ENCODE assay signal across 12 cellular contexts in the genomic region with DNA sequence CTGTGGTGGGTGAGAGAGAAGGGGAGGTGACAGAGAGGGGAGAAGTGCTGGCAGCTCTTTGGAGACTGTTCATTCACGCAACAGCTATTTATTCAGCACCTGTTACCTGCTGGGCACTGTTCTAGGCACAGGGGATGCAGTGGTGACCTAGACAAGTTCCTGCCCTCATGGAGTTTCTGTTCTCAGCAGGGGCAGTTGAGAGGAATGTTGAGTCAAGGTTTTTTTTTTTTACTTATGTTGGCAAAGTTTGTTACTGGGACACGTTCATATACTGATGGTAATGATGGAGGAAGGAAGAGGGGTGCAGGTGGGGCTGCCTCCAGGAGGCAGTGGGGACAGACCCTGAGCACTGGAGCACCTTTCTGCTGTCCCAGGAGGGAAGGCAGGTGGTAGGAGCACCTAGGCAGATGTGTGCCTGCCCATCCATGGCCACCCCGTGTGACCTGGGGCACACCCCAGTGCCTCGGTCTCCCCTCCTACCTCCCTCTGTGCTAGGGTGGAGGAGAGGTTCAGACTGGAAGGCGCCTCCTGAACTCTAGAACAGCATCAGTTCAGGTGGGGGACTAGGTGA. TPM values are rescaled to one million over a fixed set of nuclear protein-coding genes. Genes with fewer than 3 reads are reported as not detected.
DNase-seq lines count a peak whose midpoint lies in the region; ATAC-seq and TF ChIP-seq lines count a peak whose summit lies in the region.
"Had no signal": no experiment of that assay in that cellular context is flagged by ENCODE, and none has a peak within 500 bp of the region (broad histone marks: within the 10 kb centered on the region; RNA-seq: fewer than 3 reads in every experiment).

No MANE protein-coding gene starts in this region.

- H3K79me2 ChIP-seq in Karpas-422 (ENCODE audit: low read length) = peaks cover 4% of the 10 kb centered on the region; the same call in 1 of the 2 replicates
- peaks cover 21% of the 10 kb centered on the region for H3K79me2 ChIP-seq in mammary epithelial cell (ENCODE audit: insufficient read depth, low read length)

- CTCF ChIA-PET in mammary epithelial cell (lab: Charles Lee; ENCODE audit: low non-redundant PET) = interaction anchor here (0.7 kb wide), 1 partner anchor 12 kb away, joined by 3 read pairs; no protein-coding TSS in a partner anchor

- H3K27ac ChIP-seq in Karpas-422 (ENCODE audit: low read length) (0 out of 2 replicates have a peak overlapping the region, but pooled peaks have one; percentile 45), mammary epithelial cell (ENCODE audit: insufficient read depth, low read depth, low read length) (peak overlapping the region; percentile 82), psoas muscle (peak overlapping the region; percentile 85)

- dilution Hi-C loops in mammary epithelial cell (cut with HindIII; ENCODE audit: low sequenced_read_pairs) = no loop called here

- H3K4me2 ChIP-seq in Karpas-422 (ENCODE audit: low read depth, low read length, poor library complexity, severe bottlenecking) (no peak overlapping the region), mammary epithelial cell (ENCODE audit: insufficient read depth, low read depth, low read length) (peak overlapping the region; percentile 74)

- H3K9me3 ChIP-seq in Karpas-422 (ENCODE audit: low read length) (no peaks in the 10 kb centered on the region), mammary epithelial cell (replicated peaks; ENCODE audit: insufficient read depth, low read length) (no peaks in the 10 kb centered on the region), psoas muscle (no peaks in the 10 kb centered on the region)

- H2AFZ ChIP-seq in Karpas-422 (ENCODE audit: low read length) (no peak overlapping the region), mammary epithelial cell (ENCODE audit: low read depth, low read length) (no peak overlapping the region)

- no TSS peak for BruUV-seq in mammary epithelial cell (replicated peaks; lab: Mats Ljungman, UMichigan)

- no peak for TF ChIP-seq CTCF in GM12865 (IDR thresholded peaks at IDR 0.05; ENCODE audit: insufficient read depth, low read depth, low read length, missing control alignments)
- no peak for TF ChIP-seq CTCF in mammary epithelial cell (conservative IDR thresholded peaks at IDR 0.05 in 1 of 2, IDR thresholded peaks at IDR 0.05 in 1 of 2; ENCODE audit: extremely low read depth in 1 of 2, insufficient read depth in 1 of 2, low read depth in 1 of 2, low read length in 2 of 2)
- no peak for TF ChIP-seq CTCF in psoas muscle (IDR thresholded peaks at IDR 0.05)

- H3K36me3 ChIP-seq in Karpas-422 (ENCODE audit: insufficient read depth, low read length) (peaks cover 28% of the 10 kb centered on the region), mammary epithelial cell (ENCODE audit: insufficient read depth, low read length) (peaks cover 11% of the 10 kb centered on the region), psoas muscle (ENCODE audit: insufficient read depth in 1 of 2, low read depth in 1 of 2) (peaks cover 2 to 16% of the 10 kb centered on the region in 2 donors)

- ATAC-seq in psoas muscle (no peak), GM18858 (IDR thresholded peaks at IDR 0.05; ENCODE audit: unreplicated experiment) (no peak), GM21737 (IDR thresholded peaks at IDR 0.05; ENCODE audit: unreplicated experiment) (no peak), HG03432 (IDR thresholded peaks at IDR 0.05; ENCODE audit: unreplicated experiment) (no peak)

- H4K20me1 ChIP-seq in Karpas-422 (ENCODE audit: insufficient read depth, low read depth, low read length) (0 out of 2 replicates have a peak, but pooled peaks cover 9% of the 10 kb centered on the region), mammary epithelial cell (ENCODE audit: insufficient read depth, low read length) (no peaks in the 10 kb centered on the region)

- in situ Hi-C loops in mammary epithelial cell (cut with MboI; ENCODE audit: low sequenced_read_pairs in 2 of 2) = no loop called here

- no peaks in the 10 kb centered on the region for H3K27me3 ChIP-seq in Karpas-422 (ENCODE audit: low read length)
- H3K27me3 ChIP-seq in mammary epithelial cell (ENCODE audit: insufficient read depth, low read length) = no peaks in the 10 kb centered on the region
- no peaks in the 10 kb centered on the region for H3K27me3 ChIP-seq in psoas muscle (ENCODE audit: insufficient read depth in 3 of 3, low read length in 2 of 3)

- H3K9me2 ChIP-seq in Karpas-422 (replicated peaks; ENCODE audit: insufficient read depth, low read length) = no peaks in the 10 kb centered on the region

- DNase-seq in GM12865 (ENCODE audit: low read depth) (no peak), Karpas-422 (no peak), mammary epithelial cell (no peak), psoas muscle (no peak), amygdala (lab: John Stamatoyannopoulos, UW) (no peak)
- DNase-seq: activated effector memory CD4-positive, alpha-beta T cell treated with Interleukin-2 at 50 U/mL for 16 hours; DMS79; NCI-H345; T-cell had no signal

- peak overlapping the region; percentile 29; the same call in 1 of the 2 replicates for H3K4me3 ChIP-seq in GM12865 (ENCODE audit: low read depth, low read length)
- no peak overlapping the region for H3K4me3 ChIP-seq in Karpas-422 (ENCODE audit: low read length)
- H3K4me3 ChIP-seq in mammary epithelial cell (replicated peaks in 1 of 3; ENCODE audit: insufficient read depth in 1 of 3, low read depth in 2 of 3, low read length in 3 of 3) = no peak overlapping the region
- no peak overlapping the region for H3K4me3 ChIP-seq in psoas muscle

- 92% methylated on average over 4 of the region's 5 CpGs for WGBS in mammary epithelial cell (ENCODE audit: low coverage, missing lambda C conversion rate)
- WGBS in psoas muscle, 3 donors = 92 to 96% (median 95%) methylated on average over 5 of the region's 5 CpGs

- intact Hi-C loops in mammary epithelial cell (cut with micrococcal nuclease) = loop anchor here (2.0 to 5.0 kb wide), 3 partner anchors 32 to 94 kb away; no protein-coding TSS in a partner anchor
- intact Hi-C loops in psoas muscle (cut with DNase I) = loop anchor here in 1 of 2 donors (10.0 kb wide), 1 partner anchor 62 kb away; no protein-coding TSS in a partner anchor

- H3K9ac ChIP-seq in Karpas-422 (ENCODE audit: low read length) (peak overlapping the region; percentile 9; the same call in 1 of the 2 replicates), mammary epithelial cell (ENCODE audit: insufficient read depth, low read length) (peak overlapping the region; percentile 46)

- H3K4me1 ChIP-seq in Karpas-422 (ENCODE audit: low read length) (peaks cover 44% of the 10 kb centered on the region), mammary epithelial cell (ENCODE audit: insufficient read depth, low read length) (peaks cover 46% of the 10 kb centered on the region), psoas muscle (peaks cover 18% of the 10 kb centered on the region)

RNA-seq across cellular contexts. Expression of a gene that starts 49.4 kb away (rescaled TPM):
- 22.9 and 44.2 TPM in 2 replicates for total RNA-seq in Karpas-422 (2014; rRNA removed; shearing (Covaris generic); ENCODE audit: low replicate concordance)
- total RNA-seq in mammary epithelial cell = 10 to 100 TPM; 30.0 to 78.0 TPM
- 25.0 TPM for polyA plus RNA-seq in mammary epithelial cell
- polyA minus RNA-seq in mammary epithelial cell = 25.6 TPM
- 10 to 100 TPM; 16.3 to 25.3 (median 18.4) TPM for total RNA-seq in psoas muscle
- polyA plus RNA-seq in psoas muscle = 10 to 100 TPM in 2 of 3 donors, 1 to 10 TPM in 1; 8.4 to 24.0 (median 18.4) TPM
